Comparison of ENCODE assay signal across 22 cellular contexts in the genomic region with DNA sequence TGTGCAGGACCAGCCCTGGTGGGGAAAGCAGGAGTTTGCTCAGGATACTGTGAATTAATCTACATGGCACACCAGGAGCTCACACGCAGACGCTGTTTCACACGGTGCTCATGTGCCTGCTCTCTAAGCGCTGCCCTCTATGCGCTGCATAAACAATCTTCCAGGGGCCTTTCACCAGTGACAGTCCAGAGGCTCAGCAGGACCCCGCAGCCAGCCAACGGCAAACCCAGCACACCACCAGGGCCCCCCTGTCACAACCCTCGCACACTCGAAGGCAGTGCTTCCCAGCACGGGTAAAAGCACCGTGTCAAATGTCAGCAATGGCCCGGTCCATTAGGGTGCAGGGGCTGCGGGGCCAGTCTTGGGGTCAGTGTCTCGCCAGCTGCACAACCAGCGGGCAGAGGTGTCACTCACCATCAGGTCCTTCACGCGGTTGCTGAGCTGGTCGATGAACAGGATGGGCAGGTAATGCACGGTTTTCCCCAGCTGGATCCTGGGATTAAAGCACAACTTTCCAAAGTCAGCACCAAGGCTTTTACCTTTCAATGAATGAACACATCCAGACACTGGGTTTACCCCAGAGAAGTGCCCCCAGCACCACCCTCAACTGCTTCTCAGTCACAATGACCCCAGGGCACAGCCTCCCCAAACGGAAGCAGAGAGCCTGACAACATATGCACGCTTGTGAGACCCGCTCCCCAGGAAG. TPM values are rescaled to one million over a fixed set of nuclear protein-coding genes. Genes with fewer than 3 reads are reported as not detected.
DNase-seq lines count a peak whose midpoint lies in the region; ATAC-seq and TF ChIP-seq lines count a peak whose summit lies in the region.
"Had no signal": no experiment of that assay in that cellular context is flagged by ENCODE, and none has a peak within 500 bp of the region (broad histone marks: within the 10 kb centered on the region; RNA-seq: fewer than 3 reads in every experiment).

No MANE protein-coding gene starts in this region.

- H3K4me1 ChIP-seq in right cardiac atrium (ENCODE audit: control insufficient read depth, insufficient read depth, low read length) = no peaks in the 10 kb centered on the region
- H3K4me1 ChIP-seq in heart right ventricle = peaks cover 0 to under 1% (median 0%) of the 10 kb centered on the region in 9 donors
- peaks cover 0 to 42% (median 20%) of the 10 kb centered on the region in 4 donors for H3K4me1 ChIP-seq in right lobe of liver
- H3K4me1 ChIP-seq in aorta (ENCODE audit: control insufficient read depth in 1 of 2, insufficient read depth in 2 of 2, low read length in 2 of 2) = no peaks in the 10 kb centered on the region
- H3K4me1 ChIP-seq: BE2C had no signal

- ATAC-seq in right cardiac atrium = no peak
- ATAC-seq in heart right ventricle = no peak
- ATAC-seq in right lobe of liver = peak; percentile 29 to 45 (median 34)
- ATAC-seq in aorta (ENCODE audit: low FRiP score) = no peak
- no peak for ATAC-seq in GM19463 (IDR thresholded peaks at IDR 0.05; ENCODE audit: unreplicated experiment)

- DNase-seq in right cardiac atrium (peak in 2 of 3 donors; percentile 17 to 35), heart right ventricle (no peak), WERI-Rb-1 (no peak), right lobe of liver (peak in 1 of 3 donors; percentile 50), aorta (peak; percentile 40 to 52), NCI-H1436 (lab: John Stamatoyannopoulos, UW) (no peak), dedifferentiated amniotic fluid mesenchymal stem cell (ENCODE audit: extremely low spot score) (no peak)
- DNase-seq: BE2C; CD4-positive, alpha-beta memory T cell; DMS153; EL; HFFc6; IMR-90; Kasumi-1; MG63; NCI-H1092; NCI-H146; NCI-H2081; NCI-H2171 treated with DMSO at 0.1 percent for 48 hours; OCI-M1 had no signal

- H3K9me3 ChIP-seq in right cardiac atrium (ENCODE audit: control insufficient read depth, low read length) = no peaks in the 10 kb centered on the region
- no peaks in the 10 kb centered on the region for H3K9me3 ChIP-seq in heart right ventricle
- H3K9me3 ChIP-seq in WERI-Rb-1 (ENCODE audit: severe bottlenecking) = no peaks in the 10 kb centered on the region
- no peaks in the 10 kb centered on the region for H3K9me3 ChIP-seq in right lobe of liver
- no peaks in the 10 kb centered on the region for H3K9me3 ChIP-seq in aorta (ENCODE audit: control insufficient read depth, low read length)
- H3K9me3 ChIP-seq: BE2C, MG63 had no signal

- no peak for TF ChIP-seq CTCF in heart right ventricle (IDR thresholded peaks at IDR 0.05)
- TF ChIP-seq CTCF in WERI-Rb-1 (IDR thresholded peaks at IDR 0.05; ENCODE audit: low read depth, low read length) = no peak
- TF ChIP-seq CTCF in right lobe of liver (IDR thresholded peaks at IDR 0.05) = no peak

- peaks cover 4 to 89% (median 72%) of the 10 kb centered on the region in 9 donors for H3K36me3 ChIP-seq in heart right ventricle
- peaks cover 83% of the 10 kb centered on the region for H3K36me3 ChIP-seq in WERI-Rb-1
- H3K36me3 ChIP-seq in right lobe of liver = peaks cover 0 to 63% (median 36%) of the 10 kb centered on the region in 4 donors
- peaks cover 0 to 7% of the 10 kb centered on the region in 2 donors for H3K36me3 ChIP-seq in aorta (ENCODE audit: control insufficient read depth in 1 of 2, insufficient read depth in 2 of 2, low read length in 1 of 2)

- no peak for TF ChIP-seq POLR2A in right lobe of liver (IDR thresholded peaks at IDR 0.05)

- intact Hi-C loops in right cardiac atrium (cut with DNase I) = no loop called here
- intact Hi-C loops in heart right ventricle (cut with DNase I) = no loop called here
- intact Hi-C loops in right lobe of liver (cut with DNase I) = loop anchor here (5.0 to 10.0 kb wide), 2 partner anchors 153 to 155 kb away; no protein-coding TSS in a partner anchor
- intact Hi-C loops in aorta (cut with DNase I) = no loop called here

- 90% methylated on average over 22 of the region's 22 CpGs for WGBS in right cardiac atrium
- 93 to 94% methylated on average over 22 of the region's 22 CpGs for WGBS in heart right ventricle, 2 donors
- WGBS in right lobe of liver (ENCODE audit: insufficient coverage, low coverage, low lambda C conversion rate, missing lambda C conversion rate) = 69% methylated on average over 2 of the region's 22 CpGs
- 91 to 93% methylated on average over 22 of the region's 22 CpGs for WGBS in aorta, 2 donors

- H3K4me3 ChIP-seq in right cardiac atrium (ENCODE audit: low read length) = no peak overlapping the region
- no peak overlapping the region for H3K4me3 ChIP-seq in heart right ventricle
- no peak overlapping the region for H3K4me3 ChIP-seq in WERI-Rb-1 (ENCODE audit: low read depth, low read length)
- H3K4me3 ChIP-seq in right lobe of liver = peak overlapping the region in 1 of 3 donors; percentile 25
- H3K4me3 ChIP-seq in aorta (ENCODE audit: low read length in 2 of 2) = no peak overlapping the region
- H3K4me3 ChIP-seq: MG63 had no signal

- no peak overlapping the region for H3K27ac ChIP-seq in right cardiac atrium (ENCODE audit: low read length)
- H3K27ac ChIP-seq in heart right ventricle = no peak overlapping the region
- peak overlapping the region; percentile 65 for H3K27ac ChIP-seq in WERI-Rb-1
- H3K27ac ChIP-seq in right lobe of liver = peak overlapping the region; percentile 7 to 80 (median 50)
- H3K27ac ChIP-seq in aorta (ENCODE audit: low read depth in 1 of 2, low read length in 2 of 2) = no peak overlapping the region

- H3K27me3 ChIP-seq in right cardiac atrium (ENCODE audit: control insufficient read depth, insufficient read depth) = no peaks in the 10 kb centered on the region
- no peaks in the 10 kb centered on the region for H3K27me3 ChIP-seq in heart right ventricle
- H3K27me3 ChIP-seq in WERI-Rb-1 (ENCODE audit: insufficient read depth, low read depth, severe bottlenecking) = no peaks in the 10 kb centered on the region
- no peaks in the 10 kb centered on the region for H3K27me3 ChIP-seq in right lobe of liver
- H3K27me3 ChIP-seq in aorta (ENCODE audit: control insufficient read depth in 1 of 2, insufficient read depth in 2 of 2, low read length in 1 of 2) = no peaks in the 10 kb centered on the region
- H3K27me3 ChIP-seq: BE2C, MG63 had no signal

RNA-seq across cellular contexts. Expression of a gene that starts 7.3 kb away (rescaled TPM):
- total RNA-seq in right cardiac atrium (10 to 100 TPM; 43.9 to 62.7 (median 50.0) TPM), heart right ventricle (10 to 100 TPM; 27.5 to 43.9 (median 32.5) TPM), right lobe of liver (100 to 1,000 TPM in 4 of 6 experiments, 10 to 100 TPM in 2; 63.8 to 155 (median 128) TPM), aorta (10 to 100 TPM; 66.0 to 71.2 TPM)
- polyA plus RNA-seq in right cardiac atrium (44.0 TPM), heart right ventricle (10 to 100 TPM; 21.5 to 78.0 TPM), aorta (10 to 100 TPM; 72.5 to 95.5 TPM)

RNA-seq across cellular contexts. Expression of a gene that starts 42.8 kb away (rescaled TPM):
- total RNA-seq in right cardiac atrium (not detected), heart right ventricle (not detected), right lobe of liver (not detected), aorta (not detected)
- polyA plus RNA-seq in right cardiac atrium (not detected), heart right ventricle (not detected), aorta (not detected)
- total RNA-seq: CD4-positive, alpha-beta memory T cell; IMR-90; RPMI7951 had no signal
- polyA plus RNA-seq: IMR-90 had no signal

Comparison
In these comparisons a context has a peak if more than half of its experiments do, and no peak if none do; other contexts are left out.
1. DNase-seq: peak in right cardiac atrium (2 of 3) and aorta (2 of 2); none in heart right ventricle (0 of 2), WERI-Rb-1 (single experiment), NCI-H1436 (single experiment) and dedifferentiated amniotic fluid mesenchymal stem cell (single experiment).
2. ATAC-seq: peak in right lobe of liver (4 of 4); none in right cardiac atrium (0 of 2), heart right ventricle (0 of 8), aorta (single experiment) and GM19463 (single experiment).
3. H3K27ac ChIP-seq: peak in WERI-Rb-1 (single experiment) and right lobe of liver (3 of 3); none in right cardiac atrium (single experiment), heart right ventricle (0 of 10) and aorta (0 of 2).
4. intact Hi-C loops: an anchor here in right lobe of liver (5.0 to 10.0 kb wide); none called in right cardiac atrium, heart right ventricle and aorta.